18 cellular contexts compared by ENCODE assay signal in the genomic region with DNA sequence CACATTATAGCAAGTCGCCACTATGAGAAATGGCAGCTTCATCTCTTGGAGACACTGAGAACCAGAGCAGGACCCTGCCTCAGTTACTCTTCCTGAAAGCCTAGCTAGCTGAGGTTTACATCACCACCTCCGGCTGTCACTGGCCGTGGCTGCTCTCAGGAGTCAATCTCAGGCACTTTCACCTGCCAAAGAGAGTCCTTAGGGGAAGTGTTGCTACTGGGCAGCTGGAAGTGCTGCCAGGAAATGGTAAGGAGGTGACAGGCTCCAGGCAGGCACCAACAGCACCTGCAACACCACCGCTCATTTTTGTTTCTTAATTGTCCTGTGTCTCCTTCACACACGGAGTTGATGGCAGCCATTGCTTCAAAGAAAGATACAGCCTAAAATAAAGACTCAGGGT.
"Had no signal": no experiment of that assay in that cellular context is flagged by ENCODE, and none has a peak within 500 bp of the region (broad histone marks: within the 10 kb centered on the region; RNA-seq: fewer than 3 reads in every experiment).

No MANE protein-coding gene starts in this region.

- ATAC-seq: foreskin keratinocyte, right cardiac atrium had no signal

- H3K27ac ChIP-seq: foreskin keratinocyte, skin epidermis, tibial nerve had no signal

- H3K4me1 ChIP-seq: foreskin keratinocyte, tibial nerve had no signal

- H3K4me3 ChIP-seq: skin epidermis, tibial nerve had no signal

- DNase-seq: activated CD4-positive, CD25-positive, alpha-beta regulatory T cell treated with anti-CD3 and anti-CD28 coated beads, Interleukin-2, amount 50 U/mL, for 72 hours; activated naive CD4-positive, alpha-beta T cell; activated naive CD8-positive, alpha-beta T cell treated with anti-CD3 and anti-CD28 coated beads, Interleukin-2, amount 10 ng/mL, durations not matched to agents 7 days and 5 days; cortex of kidney; effector CD8-positive, alpha-beta T cell; foreskin keratinocyte; glutamatergic neuron; hypothalamus; kidney; occipital lobe; right cardiac atrium; stimulated activated CD4-positive, alpha-beta T cell treated with anti-CD3 and anti-CD28 coated beads, Interleukin-4, amount 100 ng/mL, for 4 hours; stimulated activated CD8-positive, alpha-beta memory T cell treated with anti-CD3 and anti-CD28 coated beads, Interleukin-4, amount 100 ng/mL, for 48 hours; stimulated activated naive CD4-positive, alpha-beta T cell treated with Interleukin-2 at 50 U/mL for 16 hours; substantia nigra; T1000 had no signal

- H3K36me3 ChIP-seq: tibial nerve had no signal

- H3K27me3 ChIP-seq: foreskin keratinocyte, tibial nerve had no signal
